2 cellular contexts compared by ENCODE assay signal in the genomic region with DNA sequence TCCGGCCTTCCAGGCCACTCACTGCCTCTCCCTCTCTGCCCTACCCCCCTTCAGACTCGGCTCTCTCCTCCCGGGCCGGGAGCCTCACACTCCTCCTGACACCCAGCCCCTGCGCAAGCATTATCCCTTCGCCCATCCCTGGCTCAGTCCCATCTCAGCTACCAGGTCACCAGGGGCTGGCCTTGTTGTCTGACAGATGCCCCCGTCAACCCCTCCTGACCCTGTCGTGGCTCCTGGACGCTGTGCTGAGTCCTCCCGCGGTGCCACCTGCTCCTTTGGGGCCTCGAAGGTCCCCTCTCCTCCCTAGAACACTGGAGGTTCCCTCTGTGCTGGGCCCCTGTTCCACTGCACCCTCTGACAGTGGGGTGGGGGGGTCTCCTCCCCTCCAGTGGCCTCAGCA.
TF ChIP-seq lines count a peak whose summit lies in the region.

No MANE protein-coding gene starts in this region.

TF ChIP-seq in liver, 16 proteins besides CTCF, POLR2A, EP300 and RAD21:
- no peak for TF ChIP-seq MAX (IDR thresholded peaks at IDR 0.05)
- TF ChIP-seq JUND (IDR thresholded peaks at IDR 0.05) = no peak
- TF ChIP-seq HNF4A (conservative IDR thresholded peaks at IDR 0.05) = no peak
- TF ChIP-seq RXRA (IDR thresholded peaks at IDR 0.05) = no peak
- no peak for TF ChIP-seq FOXA1 (IDR thresholded peaks at IDR 0.05)
- TF ChIP-seq ATF3 (IDR thresholded peaks at IDR 0.05) = no peak
- no peak for TF ChIP-seq GABPA (IDR thresholded peaks at IDR 0.05 in 1 of 2, conservative IDR thresholded peaks at IDR 0.05 in 1 of 2)
- TF ChIP-seq HNF4G (IDR thresholded peaks at IDR 0.05) = no peak
- TF ChIP-seq TAF1 (conservative IDR thresholded peaks at IDR 0.05) = no peak
TF ChIP-seq in liver: peak in this region for 0.

TF ChIP-seq in HepG2, 621 proteins besides CTCF, POLR2A, EP300 and RAD21:
- TF ChIP-seq CEBPB (IDR thresholded peaks at IDR 0.05; ENCODE audit: borderline replicate concordance, low read depth, low read length) = no peak
- no peak for TF ChIP-seq KDM4B (CRISPR knock-in tag; IDR thresholded peaks at IDR 0.05)
- no peak for TF ChIP-seq SRSF9 (IDR thresholded peaks at IDR 0.05; ENCODE audit: borderline replicate concordance, insufficient read depth, low read depth, low read length, poor library complexity, severe bottlenecking)
- no peak for TF ChIP-seq MXI1 (IDR thresholded peaks at IDR 0.05; ENCODE audit: borderline replicate concordance, low read depth, low read length)
- no peak for TF ChIP-seq POGZ (CRISPR knock-in tag; IDR thresholded peaks at IDR 0.05)
- TF ChIP-seq, protein P1, sequence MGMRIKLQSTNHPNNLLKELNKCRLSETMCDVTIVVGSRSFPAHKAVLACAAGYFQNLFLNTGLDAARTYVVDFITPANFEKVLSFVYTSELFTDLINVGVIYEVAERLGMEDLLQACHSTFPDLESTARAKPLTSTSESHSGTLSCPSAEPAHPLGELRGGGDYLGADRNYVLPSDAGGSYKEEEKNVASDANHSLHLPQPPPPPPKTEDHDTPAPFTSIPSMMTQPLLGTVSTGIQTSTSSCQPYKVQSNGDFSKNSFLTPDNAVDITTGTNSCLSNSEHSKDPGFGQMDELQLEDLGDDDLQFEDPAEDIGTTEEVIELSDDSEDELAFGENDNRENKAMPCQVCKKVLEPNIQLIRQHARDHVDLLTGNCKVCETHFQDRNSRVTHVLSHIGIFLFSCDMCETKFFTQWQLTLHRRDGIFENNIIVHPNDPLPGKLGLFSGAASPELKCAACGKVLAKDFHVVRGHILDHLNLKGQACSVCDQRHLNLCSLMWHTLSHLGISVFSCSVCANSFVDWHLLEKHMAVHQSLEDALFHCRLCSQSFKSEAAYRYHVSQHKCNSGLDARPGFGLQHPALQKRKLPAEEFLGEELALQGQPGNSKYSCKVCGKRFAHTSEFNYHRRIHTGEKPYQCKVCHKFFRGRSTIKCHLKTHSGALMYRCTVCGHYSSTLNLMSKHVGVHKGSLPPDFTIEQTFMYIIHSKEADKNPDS (CRISPR knock-in tag; IDR thresholded peaks at IDR 0.05) = no peak
- no peak for TF ChIP-seq GZF1 (CRISPR knock-in tag; IDR thresholded peaks at IDR 0.05)
- no peak for TF ChIP-seq ARID4A (CRISPR knock-in tag; IDR thresholded peaks at IDR 0.05; ENCODE audit: borderline replicate concordance)
- TF ChIP-seq, protein P2, sequence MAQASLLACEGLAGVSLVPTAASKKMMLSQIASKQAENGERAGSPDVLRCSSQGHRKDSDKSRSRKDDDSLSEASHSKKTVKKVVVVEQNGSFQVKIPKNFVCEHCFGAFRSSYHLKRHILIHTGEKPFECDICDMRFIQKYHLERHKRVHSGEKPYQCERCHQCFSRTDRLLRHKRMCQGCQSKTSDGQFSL (CRISPR knock-in tag; IDR thresholded peaks at IDR 0.05) = no peak
- no peak for TF ChIP-seq CREM (IDR thresholded peaks at IDR 0.05)
- no peak for TF ChIP-seq CREM (CRISPR knock-in tag; IDR thresholded peaks at IDR 0.05)
- TF ChIP-seq HIC2 (CRISPR knock-in tag; IDR thresholded peaks at IDR 0.05; ENCODE audit: low read depth) = no peak
- TF ChIP-seq MTA1 (CRISPR knock-in tag; IDR thresholded peaks at IDR 0.05; ENCODE audit: borderline replicate concordance) = no peak
- TF ChIP-seq ZNF501 (CRISPR knock-in tag; IDR thresholded peaks at IDR 0.05) = no peak
- TF ChIP-seq TBX2 (CRISPR knock-in tag; IDR thresholded peaks at IDR 0.05; ENCODE audit: borderline replicate concordance) = no peak
- no peak for TF ChIP-seq ZNF766 (CRISPR knock-in tag; IDR thresholded peaks at IDR 0.05; ENCODE audit: borderline replicate concordance)
- TF ChIP-seq TMF1 (CRISPR knock-in tag; IDR thresholded peaks at IDR 0.05; ENCODE audit: low read depth) = no peak
- no peak for TF ChIP-seq ZNF101 (CRISPR knock-in tag; IDR thresholded peaks at IDR 0.05; ENCODE audit: borderline replicate concordance, low read depth)
